ENCODE assay signal across 8 cellular contexts in the genomic region with DNA sequence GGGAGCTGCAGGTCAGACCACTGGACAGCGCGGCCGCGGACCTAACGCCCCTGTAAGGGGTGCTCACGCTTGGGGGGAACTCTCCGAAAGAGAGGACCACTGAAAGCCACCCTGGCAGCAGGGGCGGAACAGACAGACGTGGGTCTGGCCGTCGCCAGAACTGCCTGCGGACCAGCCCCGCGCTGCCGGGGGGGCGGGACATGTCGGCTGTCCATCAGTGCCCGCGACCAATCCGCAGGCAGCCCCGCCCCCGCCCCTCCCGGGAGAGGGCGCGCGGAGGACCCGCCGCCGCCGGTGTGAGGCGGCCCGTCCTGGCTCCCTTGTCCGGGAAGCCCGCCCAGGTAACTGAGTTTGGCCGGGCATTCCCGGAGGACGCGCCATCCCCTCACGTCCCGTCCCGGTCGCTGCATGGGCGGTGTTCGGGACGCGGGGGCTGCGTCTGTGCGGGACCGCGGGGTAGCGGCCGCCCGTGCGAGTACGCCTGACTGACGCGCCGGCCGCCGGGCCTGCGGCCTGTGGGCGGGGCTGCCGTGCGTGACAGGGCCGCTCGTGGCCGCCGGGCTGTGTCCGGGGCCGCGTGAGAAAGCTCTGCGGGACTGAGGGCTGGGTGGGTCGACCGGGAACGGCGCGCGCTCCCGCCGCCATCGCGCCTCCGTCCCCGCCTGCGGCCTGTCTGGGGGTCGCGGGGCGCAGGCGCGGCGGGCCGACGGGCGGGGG.
DNase-seq lines count a peak whose midpoint lies in the region; ATAC-seq and TF ChIP-seq lines count a peak whose summit lies in the region.

No MANE protein-coding gene starts in this region.

- no peaks in the 10 kb centered on the region for H3K9me2 ChIP-seq in OCI-LY1 (ENCODE audit: low read depth, low read length)

- peak; percentile 68 for TF ChIP-seq POLR2A in erythroblast (IDR thresholded peaks at IDR 0.05; ENCODE audit: low read length)

- no peaks in the 10 kb centered on the region for H4K20me1 ChIP-seq in OCI-LY1 (ENCODE audit: insufficient read depth, low read length)

- H3K36me3 ChIP-seq in OCI-LY1 (ENCODE audit: insufficient read depth, low read length) (no peaks in the 10 kb centered on the region), mucosa of stomach (ENCODE audit: control insufficient read depth, insufficient read depth, low read length) (no peaks in the 10 kb centered on the region)

- H3K27ac ChIP-seq in OCI-LY1 (ENCODE audit: low read depth, low read length, poor library complexity, severe bottlenecking): peak overlapping the region; percentile 39

- peak overlapping the region; percentile 82 for H3K9ac ChIP-seq in OCI-LY1 (ENCODE audit: low read length)
- peak overlapping the region; percentile 64 for H3K9ac ChIP-seq in mucosa of stomach (ENCODE audit: low read length)

- no peak for TF ChIP-seq CTCF in OCI-LY1 (IDR thresholded peaks at IDR 0.05; ENCODE audit: low read length)

- H3K27ac Mint-ChIP-seq in activated T-cell treated with anti-CD3 and anti-CD28 coated beads, Interleukin-2, amount 50 U/mL, for 24 hours: peak overlapping the region; percentile 87

- peak overlapping the region; percentile 94 for H3K4me3 Mint-ChIP-seq in activated T-cell treated with anti-CD3 and anti-CD28 coated beads, Interleukin-2, amount 50 U/mL, for 24 hours

- H3K9me3 Mint-ChIP-seq in activated T-cell treated with anti-CD3 and anti-CD28 coated beads, Interleukin-2, amount 50 U/mL, for 24 hours: no peaks in the 10 kb centered on the region

- no peak overlapping the region for H2AFZ ChIP-seq in OCI-LY1 (ENCODE audit: low read length)

- peak; percentile 45 for ATAC-seq in GM19467 (IDR thresholded peaks at IDR 0.05; ENCODE audit: unreplicated experiment)

- peaks cover 7% of the 10 kb centered on the region for H3K79me2 ChIP-seq in OCI-LY1 (ENCODE audit: insufficient read depth, low read length)

- peak overlapping the region; percentile 67 for H3K4me2 ChIP-seq in OCI-LY1 (ENCODE audit: low read length)

- H3K4me1 ChIP-seq in OCI-LY1 (ENCODE audit: insufficient read depth, low read length, severe bottlenecking) (peaks cover 64% of the 10 kb centered on the region), mucosa of stomach (ENCODE audit: control insufficient read depth, insufficient read depth, low read length) (peaks cover 23% of the 10 kb centered on the region)

- DNase-seq in CMK (ENCODE audit: low read depth): peak; percentile 33
- DNase-seq in HS-27A (ENCODE audit: low read depth): peak; percentile 50
- peak; percentile 94 for DNase-seq in activated T-cell treated with anti-CD3 and anti-CD28 coated beads, Interleukin-2, amount 50 U/mL, for 24 hours
- peak; percentile 87 to 91 for DNase-seq in erythroblast (lab: John Stamatoyannopoulos, UW)
- DNase-seq in stimulated activated CD8-positive, alpha-beta memory T cell treated with anti-CD3 and anti-CD28 coated beads, Interleukin-4, amount 100 ng/mL, for 4 hours (ENCODE audit: low read depth in 2 of 2, low spot score in 1 of 2): peak; percentile 60 to 74

- peak overlapping the region; percentile 81 for H3K4me3 ChIP-seq in OCI-LY1 (ENCODE audit: low read depth, low read length, poor library complexity, severe bottlenecking)
- H3K4me3 ChIP-seq in mucosa of stomach (ENCODE audit: low read length): peak overlapping the region; percentile 24

- H3K27me3 ChIP-seq in OCI-LY1 (ENCODE audit: insufficient read depth, low read length): no peaks in the 10 kb centered on the region
- no peaks in the 10 kb centered on the region for H3K27me3 ChIP-seq in mucosa of stomach (ENCODE audit: control insufficient read depth, insufficient read depth, low read length)

- H3K9me3 ChIP-seq in OCI-LY1 (ENCODE audit: low read length) (no peaks in the 10 kb centered on the region), mucosa of stomach (ENCODE audit: control insufficient read depth, low read length) (no peaks in the 10 kb centered on the region)

- H3K36me3 Mint-ChIP-seq in activated T-cell treated with anti-CD3 and anti-CD28 coated beads, Interleukin-2, amount 50 U/mL, for 24 hours (ENCODE audit: low read depth): peaks cover 34% of the 10 kb centered on the region

- H3K4me1 Mint-ChIP-seq in activated T-cell treated with anti-CD3 and anti-CD28 coated beads, Interleukin-2, amount 50 U/mL, for 24 hours (ENCODE audit: low read depth): peaks cover 67% of the 10 kb centered on the region

- peaks cover 5% of the 10 kb centered on the region for H3F3A ChIP-seq in OCI-LY1 (ENCODE audit: insufficient read depth, low read length)

- no peaks in the 10 kb centered on the region for H3K27me3 Mint-ChIP-seq in activated T-cell treated with anti-CD3 and anti-CD28 coated beads, Interleukin-2, amount 50 U/mL, for 24 hours

Comparison
In these comparisons a context has a peak if more than half of its experiments do, and no peak if none do; other contexts are left out.
1. Peak in every context shown above with its lines: DNase-seq, ATAC-seq, H3K4me3 ChIP-seq and H3K27ac ChIP-seq.
2. DNase-seq: peak in every context shown above with its lines; median percentile 94 in activated T-cell treated with anti-CD3 and anti-CD28 coated beads, Interleukin-2, amount 50 U/mL, for 24 hours; 89 in erythroblast; 67 in stimulated activated CD8-positive, alpha-beta memory T cell treated with anti-CD3 and anti-CD28 coated beads, Interleukin-4, amount 100 ng/mL, for 4 hours; 50 in HS-27A; 33 in CMK.